Comparison of ENCODE assay signal across 32 cellular contexts in genomic region chr2:10613263-10613662, GRCh38.
"Had no signal": no experiment of that assay in that cellular context is flagged by ENCODE, and none has a peak within 500 bp of the region (broad histone marks: within the 10 kb centered on the region; RNA-seq: fewer than 3 reads in every experiment).

No MANE protein-coding gene starts in this region.

- H3K4me3 ChIP-seq: esophagus squamous epithelium, gastrocnemius medialis, pancreas, prostate gland, sigmoid colon, upper lobe of left lung had no signal

- ATAC-seq: gastrocnemius medialis; left cardiac atrium; naive thymus-derived CD4-positive, alpha-beta T cell; pancreas; stimulated activated memory B cell treated with anti-CD40 and anti-IgM and Interleukin-4, amounts not matched to agents 10 μg/mL and 1 μg/mL and 100 μg/mL, for 72 hours; stimulated activated naive CD8-positive, alpha-beta T cell treated with anti-CD3 and anti-CD28 coated beads, Interleukin-15, amount 100 ng/mL, for 72 hours had no signal

- DNase-seq: activated CD4-positive, alpha-beta memory T cell treated with anti-CD3 and anti-CD28 coated beads for 36 hours; activated CD4-positive, alpha-beta T cell treated with anti-CD3 and anti-CD28 coated beads, Interleukin-2, amount 10 ng/mL, durations not matched to agents 24 days and 14 days; activated CD4-positive, CD25-positive, alpha-beta regulatory T cell treated with anti-CD3 and anti-CD28 coated beads, Interleukin-2, amount 50 U/mL, for 72 hours; activated CD8-positive, alpha-beta memory T cell treated with anti-CD3 and anti-CD28 coated beads, Interleukin-2, amount 50 U/mL, for 4 hours; activated effector memory CD4-positive, alpha-beta T cell treated with anti-CD3 and anti-CD28 coated beads, Interleukin-2, amount 50 U/mL, for 16 hours; activated naive CD4-positive, alpha-beta T cell treated with anti-CD3 and anti-CD28 coated beads, Interleukin-2, amount 10 ng/mL, durations not matched to agents 7 days and 5 days; activated naive CD8-positive, alpha-beta T cell treated with anti-CD3 and anti-CD28 coated beads, Interleukin-2, amount 10 ng/mL, durations not matched to agents 7 days and 5 days; activated T-cell treated with anti-CD3 and anti-CD28 coated beads, Interleukin-2, amount 50 U/mL, for 1 hour; amniotic stem cell; brain microvascular endothelial cell; caudate nucleus; endodermal cell; esophagus squamous epithelium; gastrocnemius medialis; glutamatergic neuron; islet precursor cell; left cardiac atrium; midbrain; naive thymus-derived CD4-positive, alpha-beta T cell; nucleus accumbens; pancreas; retina; sigmoid colon; small intestine; stimulated activated CD4-positive, alpha-beta T cell treated with anti-CD3 and anti-CD28 coated beads, Interleukin-4, amount 100 ng/mL, for 4 hours; stimulated activated CD8-positive, alpha-beta memory T cell treated with anti-CD3 and anti-CD28 coated beads, Interleukin-4, amount 100 ng/mL, for 48 hours; stimulated activated naive CD8-positive, alpha-beta T cell treated with anti-CD3 and anti-CD28 coated beads, Interleukin-15, amount 100 ng/mL, for 72 hours; substantia nigra; T-helper 9 cell had no signal

- H3K9me3 ChIP-seq: esophagus squamous epithelium, gastrocnemius medialis, pancreas, prostate gland, sigmoid colon, upper lobe of left lung had no signal

- H3K27ac ChIP-seq: brain microvascular endothelial cell, esophagus squamous epithelium, gastrocnemius medialis, pancreas, prostate gland, sigmoid colon, upper lobe of left lung had no signal

- H3K27me3 ChIP-seq: brain microvascular endothelial cell, esophagus squamous epithelium, gastrocnemius medialis, pancreas, sigmoid colon, upper lobe of left lung had no signal

- H3K4me1 ChIP-seq: gastrocnemius medialis, pancreas, prostate gland, sigmoid colon had no signal

- H3K36me3 ChIP-seq: brain microvascular endothelial cell, gastrocnemius medialis, pancreas, prostate gland, sigmoid colon, upper lobe of left lung had no signal
